ENCODE assay signal across 8 cellular contexts in the genomic region with DNA sequence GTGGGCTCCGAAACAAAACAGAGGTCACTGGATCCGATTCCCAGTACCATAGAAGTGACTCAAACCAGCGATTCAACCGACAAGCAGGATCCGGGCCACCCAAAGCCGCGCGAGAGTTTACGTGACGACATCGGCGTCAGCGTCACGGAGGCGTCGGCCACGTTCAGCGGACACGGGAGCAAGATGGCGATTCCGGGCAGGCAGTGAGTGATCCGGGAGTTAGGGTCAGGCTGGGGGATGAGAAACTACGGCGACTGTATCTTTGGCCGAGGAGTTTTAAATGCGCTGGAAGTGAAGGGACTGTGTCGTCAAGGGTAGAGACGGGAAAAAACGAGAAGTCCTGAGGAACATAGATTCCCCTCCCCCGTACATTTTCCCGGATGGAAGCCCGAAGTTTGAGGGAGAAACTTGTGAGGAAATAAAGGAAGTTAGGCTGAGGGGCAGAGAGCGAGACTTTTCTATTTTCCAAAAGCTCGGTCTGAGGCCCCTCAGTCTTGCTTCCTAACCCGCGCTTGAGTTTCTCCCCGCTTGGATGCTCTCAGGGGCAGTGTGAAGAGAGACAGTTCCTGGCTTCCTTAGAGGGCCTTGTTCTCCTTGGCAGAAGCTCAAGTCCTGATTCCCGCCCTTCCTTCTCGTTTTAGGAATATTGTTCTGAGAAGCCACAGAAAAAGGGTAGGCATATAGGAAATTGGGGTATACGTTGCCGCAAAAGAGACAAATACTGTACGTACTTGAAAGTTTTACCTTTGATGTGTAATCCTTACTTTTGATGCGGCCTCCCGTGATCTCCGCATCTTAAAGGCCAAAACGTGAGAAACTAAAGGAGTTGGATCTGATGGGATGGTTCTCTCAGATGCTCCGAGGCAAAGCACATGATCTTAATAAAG. TPM values are rescaled to one million over a fixed set of nuclear protein-coding genes. Genes with fewer than 3 reads are reported as not detected.
DNase-seq lines count a peak whose midpoint lies in the region; ATAC-seq and TF ChIP-seq lines count a peak whose summit lies in the region.

A gene with protein sequence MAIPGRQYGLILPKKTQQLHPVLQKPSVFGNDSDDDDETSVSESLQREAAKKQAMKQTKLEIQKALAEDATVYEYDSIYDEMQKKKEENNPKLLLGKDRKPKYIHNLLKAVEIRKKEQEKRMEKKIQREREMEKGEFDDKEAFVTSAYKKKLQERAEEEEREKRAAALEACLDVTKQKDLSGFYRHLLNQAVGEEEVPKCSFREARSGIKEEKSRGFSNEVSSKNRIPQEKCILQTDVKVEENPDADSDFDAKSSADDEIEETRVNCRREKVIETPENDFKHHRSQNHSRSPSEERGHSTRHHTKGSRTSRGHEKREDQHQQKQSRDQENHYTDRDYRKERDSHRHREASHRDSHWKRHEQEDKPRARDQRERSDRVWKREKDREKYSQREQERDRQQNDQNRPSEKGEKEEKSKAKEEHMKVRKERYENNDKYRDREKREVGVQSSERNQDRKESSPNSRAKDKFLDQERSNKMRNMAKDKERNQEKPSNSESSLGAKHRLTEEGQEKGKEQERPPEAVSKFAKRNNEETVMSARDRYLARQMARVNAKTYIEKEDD (plus strand): TSS at position 156 of the 887 bp plus-strand sequence. CDS start 28 bp downstream, at position 184.

- H3K4me1 ChIP-seq in ovary (ENCODE audit: insufficient read depth) (peaks cover 1% of the 10 kb centered on the region), thymus (ENCODE audit: control insufficient read depth, insufficient read depth, low read length) (no peaks in the 10 kb centered on the region)

- POLR2A ChIA-PET in GM10248 (lab: Yijun Ruan, JAX), result interaction anchor here (0.6 kb wide), 1 partner anchor 19 kb away, joined by 3 read pairs; no protein-coding TSS in a partner anchor

- peak; percentile 100 for TF ChIP-seq POLR2A in ovary (IDR thresholded peaks at IDR 0.05)

- H3K27me3 ChIP-seq in ovary (no peaks in the 10 kb centered on the region), thymus (ENCODE audit: control insufficient read depth, insufficient read depth) (no peaks in the 10 kb centered on the region)

- CTCF ChIA-PET in GM10248 (lab: Yijun Ruan, JAX), result interaction anchor here (1.0 to 2.0 kb wide), 3 partner anchors 8 to 220 kb away, joined by 4 to 5 read pairs (median 5); no protein-coding TSS in a partner anchor

- TF ChIP-seq CTCF in GM10248 (IDR thresholded peaks at IDR 0.05; ENCODE audit: control extremely low read depth, extremely low read depth, low read depth, missing control alignments) (no peak), ovary (IDR thresholded peaks at IDR 0.05) (no peak)

- no peaks in the 10 kb centered on the region for H3K36me3 ChIP-seq in ovary
- H3K36me3 ChIP-seq in thymus (ENCODE audit: control insufficient read depth, insufficient read depth), result no peaks in the 10 kb centered on the region

- DNase-seq in GM10248 (ENCODE audit: extremely low spot score) (peak; percentile 93), NCI-H1436 (lab: John Stamatoyannopoulos, UW) (peak; percentile 96), SW480 (ENCODE audit: low spot score) (peak; percentile 91), Right ventricle myocardium superior (peak; percentile 98), ovary (peak; percentile 93 to 96 (median 96))
- DNase-seq in activated naive CD8-positive, alpha-beta T cell treated with anti-CD3 and anti-CD28 coated beads, Interleukin-2, amount 50 U/mL, for 16 hours (ENCODE audit: low read depth, low spot score), result peak; percentile 85

- H3K9me3 ChIP-seq in ovary (no peaks in the 10 kb centered on the region), thymus (ENCODE audit: control insufficient read depth) (no peaks in the 10 kb centered on the region)

- TF ChIP-seq EP300 in ovary (IDR thresholded peaks at IDR 0.05), result peak; percentile 68

- WGBS in ovary, 3 donors, result 0 to 1% (median 0%) methylated on average over 47 of the region's 47 CpGs
- WGBS in thymus, result under 1% methylated on average over 47 of the region's 47 CpGs

- peak; percentile 87 for ATAC-seq in HG02678 (IDR thresholded peaks at IDR 0.05; ENCODE audit: unreplicated experiment)
- ATAC-seq in Right ventricle myocardium superior (ENCODE audit: poor library complexity), result peak; percentile 99

- intact Hi-C loops in Right ventricle myocardium superior (cut with DNase I), result no loop called here
- intact Hi-C loops in ovary (cut with DNase I), result loop anchor here in 1 of 4 donors (5.0 kb wide), 1 partner anchor 260 kb away; a partner anchor contains a TSS

- H3K4me3 ChIP-seq in ovary (peak within 1 kb of the TSS; percentile 64), thymus (ENCODE audit: low read length) (peak within 1 kb of the TSS; percentile 66)

- H3K27ac ChIP-seq in ovary (peak within 1 kb of the TSS; percentile 85 to 98), thymus (ENCODE audit: low read depth) (peak within 1 kb of the TSS; percentile 96)

RNA-seq across cellular contexts. Expression of the gene that starts here (rescaled TPM):
- total RNA-seq in Right ventricle myocardium superior (17.2 TPM), ovary (10 to 100 TPM; 19.0 to 42.1 (median 26.6) TPM)
- polyA plus RNA-seq in ovary (10 to 100 TPM; 23.5 to 38.9 TPM), thymus (34.3 TPM)

Comparison
In these comparisons a context has a peak if more than half of its experiments do, and no peak if none do; other contexts are left out.
1. Peak in every context shown above with its lines: DNase-seq, ATAC-seq, H3K4me3 ChIP-seq and H3K27ac ChIP-seq.